Comparison of ENCODE assay signal across 1 cellular context in the genomic region with DNA sequence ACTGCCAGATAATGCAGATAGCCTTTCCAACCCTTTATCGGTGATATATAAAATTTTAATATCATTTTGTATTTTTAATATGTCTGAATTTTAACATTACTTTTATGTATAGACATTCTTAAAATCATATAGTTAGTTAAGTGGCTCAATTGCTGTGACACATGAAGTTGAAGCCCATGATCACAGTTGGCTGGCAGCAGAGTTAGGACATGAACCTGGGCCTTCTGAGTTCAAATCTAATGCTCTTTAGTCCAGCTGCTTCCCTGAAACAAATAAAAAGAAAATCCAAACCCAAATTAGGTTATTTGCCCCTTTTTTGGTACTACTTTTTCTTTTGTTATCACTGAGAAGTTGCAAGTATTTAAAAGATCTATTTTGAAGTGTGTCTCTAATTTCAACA.
TF ChIP-seq lines count a peak whose summit lies in the region.

No MANE protein-coding gene starts in this region.

TF ChIP-seq in endothelial cell of umbilical vein, 7 proteins besides CTCF, POLR2A, EP300 and RAD21:
- TF ChIP-seq EZH2 (IDR thresholded peaks at IDR 0.05; ENCODE audit: borderline replicate concordance, low read depth, low read length, severe bottlenecking) (no peak), POLR2AphosphoS5 (IDR thresholded peaks at IDR 0.05; ENCODE audit: insufficient read depth, low read depth, low read length) (no peak), JUN (IDR thresholded peaks at IDR 0.05; ENCODE audit: borderline replicate concordance, insufficient read depth, insufficient read length, low read depth) (no peak), FOS (IDR thresholded peaks at IDR 0.05; ENCODE audit: borderline replicate concordance, insufficient read depth, low read length) (no peak), GATA2 (IDR thresholded peaks at IDR 0.05; ENCODE audit: insufficient read depth, insufficient read length, low read depth, low read length) (no peak), MYC (IDR thresholded peaks at IDR 0.05; ENCODE audit: low read depth, low read length) (no peak)
- TF ChIP-seq, protein P1, sequence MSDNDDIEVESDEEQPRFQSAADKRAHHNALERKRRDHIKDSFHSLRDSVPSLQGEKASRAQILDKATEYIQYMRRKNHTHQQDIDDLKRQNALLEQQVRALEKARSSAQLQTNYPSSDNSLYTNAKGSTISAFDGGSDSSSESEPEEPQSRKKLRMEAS (IDR thresholded peaks at IDR 0.05; ENCODE audit: insufficient read depth, insufficient read length): no peak
TF ChIP-seq in endothelial cell of umbilical vein: peak in this region for 0.
